8 cellular contexts compared by ENCODE assay signal in genomic region chr14:75293920-75294648, GRCh38. TPM values are rescaled to one million over a fixed set of nuclear protein-coding genes. Genes with fewer than 3 reads are reported as not detected.
DNase-seq lines count a peak whose midpoint lies in the region; ATAC-seq and TF ChIP-seq lines count a peak whose summit lies in the region.

No MANE protein-coding gene starts in this region.

- H3K9me3 Mint-ChIP-seq in CD14-positive monocyte = peaks cover 0 to 1% (median 0%) of the 10 kb centered on the region in 7 donors

- peak; percentile 97 for DNase-seq in CD14-positive monocyte (ENCODE audit: low spot score)
- peak; percentile 95 for DNase-seq in NCI-H82 (lab: John Stamatoyannopoulos, UW)
- peak; percentile 91 to 93 for DNase-seq in activated CD4-positive, alpha-beta T cell treated with anti-CD3 and anti-CD28 coated beads, Interleukin-2, amount 50 U/mL, for 48 hours
- peak; percentile 98 for DNase-seq in dermis blood vessel endothelial cell
- DNase-seq in right lobe of liver = peak; percentile 97 to 98 (median 98)
- DNase-seq in stimulated activated CD4-positive, alpha-beta T cell treated with anti-CD3 and anti-CD28 coated beads, Interleukin-4, amount 100 ng/mL, for 24 hours = peak; percentile 94

- no peaks in the 10 kb centered on the region for H3K36me3 ChIP-seq in right lobe of liver

- WGBS in right lobe of liver (ENCODE audit: insufficient coverage, low coverage, low lambda C conversion rate, missing lambda C conversion rate) = 4% methylated on average over 17 of the region's 59 CpGs

- peak overlapping the region; percentile 82 to 86 for H3K4me3 Mint-ChIP-seq in CD14-positive monocyte

- ATAC-seq in GM19455 (IDR thresholded peaks at IDR 0.05; ENCODE audit: unreplicated experiment) (peak; percentile 92), HG03571 (IDR thresholded peaks at IDR 0.05; ENCODE audit: unreplicated experiment) (peak; percentile 94), right lobe of liver (peak; percentile 82 to 94 (median 88))

- H3K27ac Mint-ChIP-seq in CD14-positive monocyte = peak overlapping the region; percentile 99 to 100 (median 100)

- H3K4me3 ChIP-seq in right lobe of liver = peak overlapping the region; percentile 58 to 60 (median 58)

- peak; percentile 63 for TF ChIP-seq POLR2A in right lobe of liver (IDR thresholded peaks at IDR 0.05)

- TF ChIP-seq CTCF in CD14-positive monocyte (IDR thresholded peaks at IDR 0.05) (no peak), right lobe of liver (IDR thresholded peaks at IDR 0.05) (no peak)

- H3K27ac ChIP-seq in right lobe of liver = peak overlapping the region; percentile 90 to 99 (median 97)

- peaks cover 0 to 26% (median 6%) of the 10 kb centered on the region in 4 donors for H3K4me1 ChIP-seq in right lobe of liver

- peaks cover 57% of the 10 kb centered on the region for H3K4me1 Mint-ChIP-seq in CD14-positive monocyte

- no peaks in the 10 kb centered on the region for H3K27me3 ChIP-seq in right lobe of liver

- intact Hi-C loops in CD14-positive monocyte (cut with micrococcal nuclease) = loop anchor here (1.0 to 2.0 kb wide), 3 partner anchors 9 to 15 kb away; partner anchors contain the start of gene FOS (in 1 of the 2)
- intact Hi-C loops in right lobe of liver (cut with DNase I) = no loop called here

- peaks cover 0 to 5% (median 2%) of the 10 kb centered on the region in 3 donors for H3K27me3 Mint-ChIP-seq in CD14-positive monocyte (ENCODE audit: low read depth in 3 of 3)

- peaks cover under 1 to 2% of the 10 kb centered on the region in 2 donors for H3K36me3 Mint-ChIP-seq in CD14-positive monocyte

- no peaks in the 10 kb centered on the region for H3K9me3 ChIP-seq in right lobe of liver

RNA-seq across cellular contexts. Expression of gene FOS, which starts 15.5 kb away (rescaled TPM):
- 1,000 to 10,000 TPM; 4,403 to 4,841 TPM for polyA plus RNA-seq in CD14-positive monocyte
- total RNA-seq in dermis blood vessel endothelial cell = 8.2 and 127 TPM in 2 replicates
- 100 to 1,000 TPM in 1 of 6 experiments, 10 to 100 TPM in 4, 1 to 10 TPM in 1; 9.9 to 151 (median 49.5) TPM for total RNA-seq in right lobe of liver

Comparison
In these comparisons a context has a peak if more than half of its experiments do, and no peak if none do; other contexts are left out.
1. Peak in every context shown above with its lines: DNase-seq, ATAC-seq, H3K4me3 ChIP-seq and H3K27ac ChIP-seq.
2. intact Hi-C loops: an anchor here in CD14-positive monocyte (1.0 to 2.0 kb wide); none called in right lobe of liver.